ENCODE assay signal across 8 cellular contexts in genomic region chr4:1249731-1250526, GRCh38. TPM values are rescaled to one million over a fixed set of nuclear protein-coding genes. Genes with fewer than 3 reads are reported as not detected.
DNase-seq lines count a peak whose midpoint lies in the region; ATAC-seq and TF ChIP-seq lines count a peak whose summit lies in the region.

No MANE protein-coding gene starts in this region.

- H3K4me1 ChIP-seq in testis: peaks cover 36% of the 10 kb centered on the region

- no peak for TF ChIP-seq POLR2A in testis (IDR thresholded peaks at IDR 0.05)

- ATAC-seq in naive thymus-derived CD8-positive, alpha-beta T cell: peak; percentile 26 to 35

- POLR2A ChIA-PET in naive thymus-derived CD8-positive, alpha-beta T cell (lab: Charles Lee): interaction anchor here (0.6 to 5.2 kb wide), 16 partner anchors 11 to 620 kb away, joined by 3 to 106 read pairs (median 6); partner anchors contain the start of genes MAEA, SLBP, SPON2 and UVSSA

- H3K36me3 ChIP-seq in testis (ENCODE audit: low read depth, missing control alignments): no peaks in the 10 kb centered on the region

- H3K27ac ChIP-seq in testis: peak overlapping the region; percentile 88 to 95

- H3K4me3 ChIP-seq in AG09309 (ENCODE audit: control insufficient read depth, low read depth, low read length) (peak overlapping the region; percentile 65), epithelial cell of esophagus (ENCODE audit: low read length) (peak overlapping the region; percentile 58), testis (peak overlapping the region; percentile 73)

- H3K9me3 ChIP-seq in testis: no peaks in the 10 kb centered on the region

- H3K36me3 Mint-ChIP-seq in naive thymus-derived CD8-positive, alpha-beta T cell: peaks cover 0 to 2% (median 0%) of the 10 kb centered on the region in 3 donors

- TF ChIP-seq CTCF in AG09309 (IDR thresholded peaks at IDR 0.05; ENCODE audit: control insufficient read depth, insufficient read depth, low read depth, low read length, missing control alignments) (no peak), epithelial cell of esophagus (IDR thresholded peaks at IDR 0.05; ENCODE audit: insufficient read depth, low read depth, low read length, missing control alignments) (no peak), testis (IDR thresholded peaks at IDR 0.05) (no peak)

- peaks cover 0 to 9% (median 0%) of the 10 kb centered on the region in 9 donors for H3K9me3 Mint-ChIP-seq in naive thymus-derived CD8-positive, alpha-beta T cell

- H3K27me3 Mint-ChIP-seq in naive thymus-derived CD8-positive, alpha-beta T cell: no peaks in the 10 kb centered on the region

- H3K4me1 Mint-ChIP-seq in naive thymus-derived CD8-positive, alpha-beta T cell: peaks cover 32 to 76% (median 70%) of the 10 kb centered on the region in 4 donors

- H3K27ac Mint-ChIP-seq in naive thymus-derived CD8-positive, alpha-beta T cell: peak overlapping the region; percentile 90 to 97 (median 95)

- no peaks in the 10 kb centered on the region for H3K27me3 ChIP-seq in testis

- DNase-seq in AG09309 (ENCODE audit: low read depth) (no peak), GM19238 (ENCODE audit: insufficient read length, low spot score) (peak; percentile 19), HK-2 (ENCODE audit: unreplicated experiment) (peak; percentile 61), epithelial cell of esophagus (ENCODE audit: low read depth) (peak; percentile 47), testis (no peak), NCI-H1092 (lab: John Stamatoyannopoulos, UW) (no peak)
- peak; percentile 59 to 63 for DNase-seq in activated CD4-positive, alpha-beta T cell treated with anti-CD3 and anti-CD28 coated beads, Interleukin-2, amount 50 U/mL, for 48 hours
- peak in 9 of 10 donors; percentile 35 to 76 (median 60) for DNase-seq in naive thymus-derived CD8-positive, alpha-beta T cell

- H3K4me3 Mint-ChIP-seq in naive thymus-derived CD8-positive, alpha-beta T cell: peak overlapping the region; percentile 83 to 95 (median 90)

- WGBS in testis, 2 donors: 16 to 20% methylated on average over 7 to 39 of the region's 39 CpGs

- intact Hi-C loops in testis (cut with DNase I; ENCODE audit: low total_unique reads): loop anchor here (2.0 kb wide), 1 partner anchor 93 kb away; no protein-coding TSS in a partner anchor

RNA-seq across cellular contexts. Expression of gene CTBP1, which starts 1.0 kb away (rescaled TPM):
- total RNA-seq in naive thymus-derived CD8-positive, alpha-beta T cell: 100 to 1,000 TPM; 189 to 193 TPM
- polyA plus RNA-seq in naive thymus-derived CD8-positive, alpha-beta T cell: 100 to 1,000 TPM in 1 of 3 donors, 10 to 100 TPM in 2; 51.0 to 104 (median 93.7) TPM
- total RNA-seq in testis: 100 to 1,000 TPM; 240 to 245 TPM
- polyA plus RNA-seq in testis (ENCODE audit: insufficient read depth, low read depth, low replicate concordance): 72.6 TPM

RNA-seq across cellular contexts. Expression of gene MAEA, which starts 39.8 kb away (rescaled TPM):
- 100 to 1,000 TPM; 107 to 112 TPM for total RNA-seq in naive thymus-derived CD8-positive, alpha-beta T cell
- 10 to 100 TPM; 56.7 to 75.1 (median 59.2) TPM for polyA plus RNA-seq in naive thymus-derived CD8-positive, alpha-beta T cell
- total RNA-seq in testis: 100 to 1,000 TPM in 1 of 2 donors, 10 to 100 TPM in 1; 94.2 to 129 TPM
- polyA plus RNA-seq in testis (ENCODE audit: insufficient read depth, low read depth, low replicate concordance): 71.2 TPM

Comparison
In these comparisons a context has a peak if more than half of its experiments do, and no peak if none do; other contexts are left out.
1. DNase-seq: peak in GM19238 (single experiment), HK-2 (single experiment), activated CD4-positive, alpha-beta T cell treated with anti-CD3 and anti-CD28 coated beads, Interleukin-2, amount 50 U/mL, for 48 hours (2 of 2), epithelial cell of esophagus (single experiment) and naive thymus-derived CD8-positive, alpha-beta T cell (9 of 10); none in AG09309 (single experiment), testis (single experiment) and NCI-H1092 (single experiment).
2. Peak in every context shown above with its lines, with median percentiles within 50 percentile points of each other: H3K4me3 ChIP-seq.